In genomic region chr6:144478487-144478886, GRCh38 we compare ENCODE assay signal across 11 cellular contexts.
DNase-seq lines count a peak whose midpoint lies in the region; ATAC-seq and TF ChIP-seq lines count a peak whose summit lies in the region.
"Had no signal": no experiment of that assay in that cellular context is flagged by ENCODE, and none has a peak within 500 bp of the region (broad histone marks: within the 10 kb centered on the region; RNA-seq: fewer than 3 reads in every experiment).

No MANE protein-coding gene starts in this region.

- H3K4me3 Mint-ChIP-seq in natural killer cell: no peak overlapping the region

- TF ChIP-seq CTCF in natural killer cell (IDR thresholded peaks at IDR 0.05): no peak

- H3K27me3 ChIP-seq in aorta (ENCODE audit: control insufficient read depth in 1 of 2, insufficient read depth in 2 of 2, low read length in 1 of 2): no peaks in the 10 kb centered on the region

- peak overlapping the region; percentile 56 to 59 for H3K27ac Mint-ChIP-seq in natural killer cell

- intact Hi-C loops in Right ventricle myocardium inferior (cut with DNase I): loop anchor here (2.0 to 5.0 kb wide), 4 partner anchors 194 to 374 kb away; partner anchors contain the start of gene UTRN
- intact Hi-C loops in cardiac septum (cut with DNase I): loop anchor here (5.0 kb wide), 1 partner anchor 216 kb away; no protein-coding TSS in a partner anchor
- intact Hi-C loops in natural killer cell (cut with micrococcal nuclease): no loop called here
- intact Hi-C loops in aorta (cut with DNase I): loop anchor here in 1 of 2 donors (5.0 kb wide), 1 partner anchor 381 kb away; the partner anchor contains the start of gene SF3B5

- peaks cover 3 to 7% of the 10 kb centered on the region in 2 donors for H3K4me1 ChIP-seq in aorta (ENCODE audit: control insufficient read depth in 1 of 2, insufficient read depth in 2 of 2, low read length in 2 of 2)

- H3K4me3 ChIP-seq in aorta (ENCODE audit: low read length in 2 of 2): no peak overlapping the region

- DNase-seq in Right ventricle myocardium inferior (ENCODE audit: missing footprints): peak; percentile 75
- no peak for DNase-seq in cardiac septum (ENCODE audit: low spot score)
- DNase-seq in fibroblast of peridontal ligament (ENCODE audit: extremely low read depth): peak; percentile 30
- DNase-seq in natural killer cell: no peak
- DNase-seq in aorta: no peak
- no peak for DNase-seq in 8988T
- no peak for DNase-seq in activated CD4-positive, alpha-beta T cell treated with anti-CD3 and anti-CD28 coated beads for 1 hour
- DNase-seq: activated naive CD4-positive, alpha-beta T cell treated with anti-CD3 and anti-CD28 coated beads, Interleukin-2, amount 50 U/mL, for 16 hours; stimulated activated CD8-positive, alpha-beta memory T cell treated with anti-CD3 and anti-CD28 coated beads, Interleukin-4, amount 100 ng/mL, for 48 hours had no signal

- WGBS in aorta, 2 donors: 5 to 12% methylated on average over 5 of the region's 5 CpGs

- peak overlapping the region in 1 of 2 donors; percentile 48 for H3K27ac ChIP-seq in aorta (ENCODE audit: low read depth in 1 of 2, low read length in 2 of 2)
- H3K27ac ChIP-seq: C4-2B had no signal

- no peaks in the 10 kb centered on the region for H3K27me3 Mint-ChIP-seq in natural killer cell (ENCODE audit: low read depth in 2 of 2)

- H3K9me3 ChIP-seq in aorta (ENCODE audit: control insufficient read depth, low read length): no peaks in the 10 kb centered on the region

- H3K36me3 ChIP-seq in aorta (ENCODE audit: control insufficient read depth in 1 of 2, insufficient read depth in 2 of 2, low read length in 1 of 2): peaks cover 0 to 2% of the 10 kb centered on the region in 2 donors

- peak; percentile 97 for ATAC-seq in Right ventricle myocardium inferior
- no peak for ATAC-seq in natural killer cell
- peak; percentile 76 for ATAC-seq in aorta (ENCODE audit: low FRiP score)
- no peak for ATAC-seq in GM18867 (IDR thresholded peaks at IDR 0.05; ENCODE audit: unreplicated experiment)

- peaks cover 41% of the 10 kb centered on the region for H3K36me3 Mint-ChIP-seq in natural killer cell

- no peaks in the 10 kb centered on the region for H3K9me3 Mint-ChIP-seq in natural killer cell

- peaks cover 41 to 44% of the 10 kb centered on the region in 2 donors for H3K4me1 Mint-ChIP-seq in natural killer cell

Comparison
In these comparisons a context has a peak if more than half of its experiments do, and no peak if none do; other contexts are left out.
1. DNase-seq: peak in Right ventricle myocardium inferior (single experiment) and fibroblast of peridontal ligament (single experiment); none in cardiac septum (single experiment), natural killer cell (single experiment), aorta (0 of 2), 8988T (single experiment) and activated CD4-positive, alpha-beta T cell treated with anti-CD3 and anti-CD28 coated beads for 1 hour (single experiment).
2. ATAC-seq: peak in Right ventricle myocardium inferior (single experiment) and aorta (single experiment); none in natural killer cell (0 of 3) and GM18867 (single experiment).